16 cellular contexts compared by ENCODE assay signal in genomic region chr10:77512219-77512578, GRCh38.
DNase-seq lines count a peak whose midpoint lies in the region; ATAC-seq and TF ChIP-seq lines count a peak whose summit lies in the region.
"Had no signal": no experiment of that assay in that cellular context is flagged by ENCODE, and none has a peak within 500 bp of the region (broad histone marks: within the 10 kb centered on the region; RNA-seq: fewer than 3 reads in every experiment).

No MANE protein-coding gene starts in this region.

- no peak overlapping the region for H2AFZ ChIP-seq in Karpas-422 (ENCODE audit: low read length)

- H3K4me3 Mint-ChIP-seq in HFFc6 (peak overlapping the region; percentile 76), chondrocyte (ENCODE audit: unreplicated experiment) (no peak overlapping the region), osteocyte (ENCODE audit: unreplicated experiment) (no peak overlapping the region)
- no peak overlapping the region for H3K4me3 Mint-ChIP-seq in activated CD8-positive, alpha-beta T cell treated with anti-CD3 and anti-CD28 coated beads, Interleukin-2, amount 10 ng/mL, durations not matched to agents 7 days and 5 days
- H3K4me3 Mint-ChIP-seq: activated naive CD8-positive, alpha-beta T cell treated with anti-CD3 and anti-CD28 coated beads, Interleukin-2, amount 10 ng/mL, durations not matched to agents 7 days and 5 days; activated T-helper 1 cell treated with anti-CD3 and anti-CD28 coated beads, Interleukin-12 subunit alpha, Interleukin-12 subunit beta, Interleukin-2, Interleukin-4 antibody, amounts not matched to agents 30 ng/mL and 10 ng/mL and 1 ng/mL, durations not matched to agents 14 hours and 24 hours and 36 hours; B cell; immature natural killer cell had no signal

- no peak overlapping the region for H3K4me2 ChIP-seq in Karpas-422 (ENCODE audit: low read depth, low read length, poor library complexity, severe bottlenecking)

- peak overlapping the region; percentile 88 for H3K27ac Mint-ChIP-seq in HFFc6
- peak overlapping the region; percentile 51 for H3K27ac Mint-ChIP-seq in chondrocyte (ENCODE audit: unreplicated experiment)
- peak overlapping the region; percentile 31 for H3K27ac Mint-ChIP-seq in osteocyte (ENCODE audit: unreplicated experiment)
- H3K27ac Mint-ChIP-seq in activated CD8-positive, alpha-beta T cell treated with anti-CD3 and anti-CD28 coated beads, Interleukin-2, amount 10 ng/mL, durations not matched to agents 7 days and 5 days: no peak overlapping the region
- H3K27ac Mint-ChIP-seq: activated naive CD8-positive, alpha-beta T cell treated with anti-CD3 and anti-CD28 coated beads, Interleukin-2, amount 10 ng/mL, durations not matched to agents 7 days and 5 days; activated T-helper 1 cell treated with anti-CD3 and anti-CD28 coated beads, Interleukin-12 subunit alpha, Interleukin-12 subunit beta, Interleukin-2, Interleukin-4 antibody, amounts not matched to agents 30 ng/mL and 10 ng/mL and 1 ng/mL, durations not matched to agents 14 hours and 24 hours and 36 hours; B cell; immature natural killer cell had no signal

- DNase-seq in HFFc6: no peak
- no peak for DNase-seq in chondrocyte (ENCODE audit: low spot score)
- DNase-seq in osteocyte (ENCODE audit: extremely low spot score, unreplicated experiment): no peak
- no peak for DNase-seq in uterus
- no peak for DNase-seq in activated CD8-positive, alpha-beta T cell treated with anti-CD3 and anti-CD28 coated beads, Interleukin-2, amount 10 ng/mL, durations not matched to agents 7 days and 5 days
- DNase-seq in Karpas-422: no peak
- DNase-seq: activated naive CD8-positive, alpha-beta T cell treated with anti-CD3 and anti-CD28 coated beads, Interleukin-2, amount 10 ng/mL, durations not matched to agents 7 days and 5 days; cortex of kidney; immature natural killer cell; NCI-H1417; NCI-H510A treated with DMSO at 0.1 percent for 48 hours; stimulated activated CD4-positive, alpha-beta T cell treated with anti-CD3 and anti-CD28 coated beads, Interleukin-15, amount 100 ng/mL, for 24 hours had no signal

- H3K9me3 Mint-ChIP-seq in HFFc6 (no peaks in the 10 kb centered on the region), chondrocyte (ENCODE audit: low read depth) (no peaks in the 10 kb centered on the region), osteocyte (ENCODE audit: unreplicated experiment) (no peaks in the 10 kb centered on the region)
- no peaks in the 10 kb centered on the region for H3K9me3 Mint-ChIP-seq in activated CD8-positive, alpha-beta T cell treated with anti-CD3 and anti-CD28 coated beads, Interleukin-2, amount 10 ng/mL, durations not matched to agents 7 days and 5 days (ENCODE audit: insufficient read depth)
- H3K9me3 Mint-ChIP-seq: activated naive CD8-positive, alpha-beta T cell treated with anti-CD3 and anti-CD28 coated beads, Interleukin-2, amount 10 ng/mL, durations not matched to agents 7 days and 5 days; activated T-helper 1 cell treated with anti-CD3 and anti-CD28 coated beads, Interleukin-12 subunit alpha, Interleukin-12 subunit beta, Interleukin-2, Interleukin-4 antibody, amounts not matched to agents 30 ng/mL and 10 ng/mL and 1 ng/mL, durations not matched to agents 14 hours and 24 hours and 36 hours; immature natural killer cell had no signal

- H3K4me1 Mint-ChIP-seq in HFFc6 (ENCODE audit: low read depth): peaks cover 90% of the 10 kb centered on the region
- peaks cover 55% of the 10 kb centered on the region for H3K4me1 Mint-ChIP-seq in chondrocyte (ENCODE audit: low read depth)
- peaks cover 52% of the 10 kb centered on the region for H3K4me1 Mint-ChIP-seq in osteocyte (ENCODE audit: unreplicated experiment)
- H3K4me1 Mint-ChIP-seq in activated CD8-positive, alpha-beta T cell treated with anti-CD3 and anti-CD28 coated beads, Interleukin-2, amount 10 ng/mL, durations not matched to agents 7 days and 5 days (ENCODE audit: low read depth): no peaks in the 10 kb centered on the region
- H3K4me1 Mint-ChIP-seq: activated naive CD8-positive, alpha-beta T cell treated with anti-CD3 and anti-CD28 coated beads, Interleukin-2, amount 10 ng/mL, durations not matched to agents 7 days and 5 days; B cell; immature natural killer cell had no signal

- no peaks in the 10 kb centered on the region for H3K36me3 ChIP-seq in uterus
- H3K36me3 ChIP-seq in Karpas-422 (ENCODE audit: insufficient read depth, low read length): no peaks in the 10 kb centered on the region
- H3K36me3 ChIP-seq: HAP-1 had no signal

- intact Hi-C loops in uterus (cut with DNase I; ENCODE audit: low total_unique reads): no loop called here

- CTCF ChIA-PET in activated CD8-positive, alpha-beta T cell treated with anti-CD3 and anti-CD28 coated beads, Interleukin-2, amount 10 ng/mL, durations not matched to agents 7 days and 5 days (lab: Charles Lee): no interaction called here

- no peaks in the 10 kb centered on the region for H3K27me3 ChIP-seq in uterus
- H3K27me3 ChIP-seq in Karpas-422 (ENCODE audit: low read length): no peaks in the 10 kb centered on the region

- H3K36me3 Mint-ChIP-seq in HFFc6 (ENCODE audit: low read depth): 0 out of 2 replicates have a peak, but pooled peaks cover 3% of the 10 kb centered on the region
- H3K36me3 Mint-ChIP-seq in chondrocyte (ENCODE audit: low read depth): no peaks in the 10 kb centered on the region
- H3K36me3 Mint-ChIP-seq in osteocyte (ENCODE audit: unreplicated experiment): no peaks in the 10 kb centered on the region
- no peaks in the 10 kb centered on the region for H3K36me3 Mint-ChIP-seq in activated CD8-positive, alpha-beta T cell treated with anti-CD3 and anti-CD28 coated beads, Interleukin-2, amount 10 ng/mL, durations not matched to agents 7 days and 5 days (ENCODE audit: low read depth)
- H3K36me3 Mint-ChIP-seq: activated naive CD8-positive, alpha-beta T cell treated with anti-CD3 and anti-CD28 coated beads, Interleukin-2, amount 10 ng/mL, durations not matched to agents 7 days and 5 days; immature natural killer cell had no signal

- no peak for TF ChIP-seq POLR2A in uterus (IDR thresholded peaks at IDR 0.05)

- no peaks in the 10 kb centered on the region for H3K9me3 ChIP-seq in uterus
- no peaks in the 10 kb centered on the region for H3K9me3 ChIP-seq in Karpas-422 (ENCODE audit: low read length)
- H3K9me3 ChIP-seq: HAP-1 had no signal

- no peak overlapping the region for H3K9ac ChIP-seq in Karpas-422 (ENCODE audit: low read length)

- no peak for ATAC-seq in activated CD8-positive, alpha-beta T cell treated with anti-CD3 and anti-CD28 coated beads, Interleukin-2, amount 10 ng/mL, durations not matched to agents 7 days and 5 days
- ATAC-seq in GM18861 (IDR thresholded peaks at IDR 0.05; ENCODE audit: unreplicated experiment): no peak

- H3K4me3 ChIP-seq in uterus (no peak overlapping the region), Karpas-422 (ENCODE audit: low read length) (no peak overlapping the region)
- H3K4me3 ChIP-seq: HAP-1 had no signal

- no peaks in the 10 kb centered on the region for H3K9me2 ChIP-seq in Karpas-422 (replicated peaks; ENCODE audit: insufficient read depth, low read length)

- H3K27ac ChIP-seq in uterus (peak overlapping the region; percentile 66 to 90), Karpas-422 (ENCODE audit: low read length) (no peak overlapping the region)

- POLR2A ChIA-PET in activated CD8-positive, alpha-beta T cell treated with anti-CD3 and anti-CD28 coated beads, Interleukin-2, amount 10 ng/mL, durations not matched to agents 7 days and 5 days (lab: Charles Lee): no interaction called here

- H3K27me3 Mint-ChIP-seq in HFFc6 (ENCODE audit: insufficient read depth): peaks cover 3% of the 10 kb centered on the region
- H3K27me3 Mint-ChIP-seq in chondrocyte (ENCODE audit: low read depth): no peaks in the 10 kb centered on the region
- H3K27me3 Mint-ChIP-seq in osteocyte (ENCODE audit: unreplicated experiment): no peaks in the 10 kb centered on the region
- H3K27me3 Mint-ChIP-seq in activated CD8-positive, alpha-beta T cell treated with anti-CD3 and anti-CD28 coated beads, Interleukin-2, amount 10 ng/mL, durations not matched to agents 7 days and 5 days (ENCODE audit: low read depth): peaks cover 6% of the 10 kb centered on the region

- no peaks in the 10 kb centered on the region for H3K79me2 ChIP-seq in Karpas-422 (ENCODE audit: low read length)

- H3K4me1 ChIP-seq in uterus (peaks cover 0 to 3% of the 10 kb centered on the region in 2 donors), Karpas-422 (ENCODE audit: low read length) (peaks cover 43% of the 10 kb centered on the region)
- H3K4me1 ChIP-seq: HAP-1 had no signal

- H4K20me1 ChIP-seq in Karpas-422 (ENCODE audit: insufficient read depth, low read depth, low read length): peaks cover 9% of the 10 kb centered on the region; the same call in 1 of the 2 replicates

- TF ChIP-seq CTCF in HFFc6 (IDR thresholded peaks at IDR 0.05) (no peak), chondrocyte (IDR thresholded peaks at IDR 0.05) (no peak), osteocyte (IDR thresholded peaks at IDR 0.05) (no peak), uterus (IDR thresholded peaks at IDR 0.05) (no peak)
